In the genomic region with DNA sequence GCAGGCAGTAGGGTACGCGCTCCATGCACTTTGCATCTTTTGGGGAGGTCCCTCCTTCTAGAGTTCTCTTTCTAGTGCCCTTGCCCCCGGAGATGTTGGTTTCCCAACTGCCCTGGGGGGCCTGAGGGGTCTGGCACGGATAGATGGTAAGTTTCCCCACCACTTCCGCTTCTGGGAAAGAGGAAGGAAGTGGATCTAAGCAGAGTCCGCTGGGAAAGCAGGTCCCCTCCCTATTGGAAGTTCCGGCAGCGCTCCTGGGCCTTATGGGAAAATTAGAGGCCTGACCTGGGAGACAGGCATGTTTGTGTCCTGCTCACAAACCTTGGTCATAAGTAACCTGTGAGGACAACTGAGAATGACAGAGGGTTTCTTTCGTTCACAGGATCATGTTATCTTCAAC, we compare ENCODE assay signal across 25 cellular contexts.
"Had no signal": no experiment of that assay in that cellular context is flagged by ENCODE, and none has a peak within 500 bp of the region (broad histone marks: within the 10 kb centered on the region; RNA-seq: fewer than 3 reads in every experiment).

No MANE protein-coding gene starts in this region.

- H3K27ac Mint-ChIP-seq: activated naive CD4-positive, alpha-beta T cell treated with anti-CD3 and anti-CD28 coated beads, Interleukin-2, amount 50 U/mL, for 72 hours; activated T-cell treated with anti-CD3 and anti-CD28 coated beads, Interleukin-2, amount 50 U/mL, for 24 hours; activated T-helper 17 cell treated with anti-CD3 and anti-CD28 coated beads, Interleukin-2, amount 50 U/mL, for 72 hours; naive B cell; progenitor cell of endocrine pancreas; stimulated activated memory B cell treated with anti-CD40 and anti-IgM and Interleukin-4, amounts not matched to agents 10 μg/mL and 1 μg/mL and 100 μg/mL, for 72 hours had no signal

- FAIRE-seq: bronchial epithelial cell, endometrium, keratinocyte had no signal

- H3K27me3 ChIP-seq: adrenal gland, heart right ventricle, sigmoid colon, upper lobe of left lung had no signal

- ATAC-seq: activated naive CD4-positive, alpha-beta T cell treated with anti-CD3 and anti-CD28 coated beads, Interleukin-2, amount 50 U/mL, for 72 hours; activated T-helper 17 cell treated with anti-CD3 and anti-CD28 coated beads, Interleukin-2, amount 50 U/mL, for 72 hours; heart right ventricle; left colon; stimulated activated memory B cell treated with anti-CD40 and anti-IgM and Interleukin-4, amounts not matched to agents 10 μg/mL and 1 μg/mL and 100 μg/mL, for 72 hours had no signal

- H3K4me1 ChIP-seq: adrenal gland, sigmoid colon had no signal

- H3K9me3 Mint-ChIP-seq: activated T-cell treated with anti-CD3 and anti-CD28 coated beads, Interleukin-2, amount 50 U/mL, for 24 hours had no signal

- H3K9me3 ChIP-seq: adrenal gland, heart right ventricle, sigmoid colon, thoracic aorta, upper lobe of left lung had no signal

- H3K4me3 Mint-ChIP-seq: activated T-cell treated with anti-CD3 and anti-CD28 coated beads, Interleukin-2, amount 50 U/mL, for 24 hours; activated T-helper 17 cell treated with anti-CD3 and anti-CD28 coated beads, Interleukin-2, amount 50 U/mL, for 72 hours; naive B cell; stimulated activated memory B cell treated with anti-CD40 and anti-IgM and Interleukin-4, amounts not matched to agents 10 μg/mL and 1 μg/mL and 100 μg/mL, for 72 hours had no signal

- H3K27me3 Mint-ChIP-seq: stimulated activated memory B cell treated with anti-CD40 and anti-IgM and Interleukin-4, amounts not matched to agents 10 μg/mL and 1 μg/mL and 100 μg/mL, for 72 hours had no signal

- DNase-seq: activated CD4-positive, alpha-beta T cell treated with anti-CD3 and anti-CD28 coated beads for 1 hour; activated CD4-positive, alpha-beta T cell treated with anti-CD3 and anti-CD28 coated beads, Interleukin-2, amount 50 U/mL, for 1 hour; activated CD8-positive, alpha-beta memory T cell treated with anti-CD3 and anti-CD28 coated beads for 24 hours; activated CD8-positive, alpha-beta memory T cell treated with anti-CD3 and anti-CD28 coated beads, Interleukin-2, amount 50 U/mL, for 4 hours; activated T-cell treated with anti-CD3 and anti-CD28 coated beads, Interleukin-2, amount 50 U/mL, for 24 hours; adrenal gland; effector CD4-positive, alpha-beta T cell; heart right ventricle; left colon; naive B cell; retina; sigmoid colon; stimulated activated CD4-positive, alpha-beta T cell treated with anti-CD3 and anti-CD28 coated beads, Interleukin-15, amount 100 ng/mL, for 24 hours; upper lobe of left lung; WERI-Rb-1 had no signal

- H3K27ac ChIP-seq: adrenal gland, coronary artery, sigmoid colon, thoracic aorta, upper lobe of left lung, WERI-Rb-1 had no signal

- H3K36me3 Mint-ChIP-seq: activated naive CD4-positive, alpha-beta T cell treated with anti-CD3 and anti-CD28 coated beads, Interleukin-2, amount 50 U/mL, for 72 hours; naive B cell; stimulated activated memory B cell treated with anti-CD40 and anti-IgM and Interleukin-4, amounts not matched to agents 10 μg/mL and 1 μg/mL and 100 μg/mL, for 72 hours had no signal

- H3K4me3 ChIP-seq: adrenal gland, coronary artery, heart right ventricle, sigmoid colon, smooth muscle cell, thoracic aorta, upper lobe of left lung had no signal

- H3K4me1 Mint-ChIP-seq: activated T-helper 17 cell treated with anti-CD3 and anti-CD28 coated beads, Interleukin-2, amount 50 U/mL, for 72 hours; naive B cell; stimulated activated memory B cell treated with anti-CD40 and anti-IgM and Interleukin-4, amounts not matched to agents 10 μg/mL and 1 μg/mL and 100 μg/mL, for 72 hours had no signal

- H3K36me3 ChIP-seq: adrenal gland, heart right ventricle, sigmoid colon, thoracic aorta, upper lobe of left lung, WERI-Rb-1 had no signal

- H3K4me2 ChIP-seq: smooth muscle cell had no signal
